In the genomic region with DNA sequence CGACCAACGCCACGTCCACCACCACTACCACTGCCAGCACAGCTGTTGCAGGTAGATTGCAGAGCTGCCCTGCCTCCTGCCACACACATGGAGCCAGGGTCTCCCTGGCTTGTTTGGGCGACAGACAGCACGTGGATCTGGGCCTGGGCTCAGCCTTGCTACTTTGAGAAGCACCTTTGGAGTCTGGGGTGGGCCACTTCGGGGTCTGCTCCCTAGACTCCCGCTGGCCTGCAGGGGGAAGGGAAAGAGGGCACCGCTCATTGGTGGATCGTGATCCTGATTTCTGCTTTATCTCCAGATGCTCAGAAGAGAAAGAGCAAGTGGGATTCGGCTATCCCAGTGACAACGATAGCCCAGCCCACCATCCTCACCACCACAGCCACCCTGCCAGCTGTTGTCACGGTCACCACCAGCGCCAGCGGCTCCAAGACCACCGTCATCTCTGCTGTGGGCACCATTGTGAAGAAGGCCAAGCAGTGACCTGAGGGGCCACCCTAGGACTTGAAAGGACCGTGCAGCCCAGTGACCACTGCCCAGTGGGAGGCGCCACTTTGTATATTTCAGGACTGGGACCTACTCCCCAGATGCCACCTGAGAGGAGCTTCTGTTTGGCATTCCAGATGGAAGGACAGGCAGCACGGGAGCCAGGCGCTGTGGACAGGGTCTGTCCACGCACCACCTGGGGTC, we compare ENCODE assay signal across 1 cellular context.
TF ChIP-seq lines count a peak whose summit lies in the region.

No MANE protein-coding gene starts in this region.

TF ChIP-seq in GM12878, 131 proteins besides CTCF, POLR2A, EP300 and RAD21:
- TF ChIP-seq RB1 (IDR thresholded peaks at IDR 0.05; ENCODE audit: borderline replicate concordance), result no peak
- TF ChIP-seq, protein P1, sequence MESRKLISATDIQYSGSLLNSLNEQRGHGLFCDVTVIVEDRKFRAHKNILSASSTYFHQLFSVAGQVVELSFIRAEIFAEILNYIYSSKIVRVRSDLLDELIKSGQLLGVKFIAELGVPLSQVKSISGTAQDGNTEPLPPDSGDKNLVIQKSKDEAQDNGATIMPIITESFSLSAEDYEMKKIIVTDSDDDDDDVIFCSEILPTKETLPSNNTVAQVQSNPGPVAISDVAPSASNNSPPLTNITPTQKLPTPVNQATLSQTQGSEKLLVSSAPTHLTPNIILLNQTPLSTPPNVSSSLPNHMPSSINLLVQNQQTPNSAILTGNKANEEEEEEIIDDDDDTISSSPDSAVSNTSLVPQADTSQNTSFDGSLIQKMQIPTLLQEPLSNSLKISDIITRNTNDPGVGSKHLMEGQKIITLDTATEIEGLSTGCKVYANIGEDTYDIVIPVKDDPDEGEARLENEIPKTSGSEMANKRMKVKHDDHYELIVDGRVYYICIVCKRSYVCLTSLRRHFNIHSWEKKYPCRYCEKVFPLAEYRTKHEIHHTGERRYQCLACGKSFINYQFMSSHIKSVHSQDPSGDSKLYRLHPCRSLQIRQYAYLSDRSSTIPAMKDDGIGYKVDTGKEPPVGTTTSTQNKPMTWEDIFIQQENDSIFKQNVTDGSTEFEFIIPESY (IDR thresholded peaks at IDR 0.05), result no peak
